ENCODE assay signal across 12 cellular contexts in genomic region chr20:36506253-36506652, GRCh38.
DNase-seq lines count a peak whose midpoint lies in the region; ATAC-seq and TF ChIP-seq lines count a peak whose summit lies in the region.
"Had no signal": no experiment of that assay in that cellular context is flagged by ENCODE, and none has a peak within 500 bp of the region (broad histone marks: within the 10 kb centered on the region; RNA-seq: fewer than 3 reads in every experiment).

No MANE protein-coding gene starts in this region.

- H4K20me1 ChIP-seq in DOHH2 (ENCODE audit: control insufficient read depth, insufficient read depth, low read depth, low read length) = peaks cover 3% of the 10 kb centered on the region; the same call in 1 of the 2 replicates

- peaks cover 0 to 5% of the 10 kb centered on the region in 2 donors for H3K4me1 Mint-ChIP-seq in effector memory CD8-positive, alpha-beta T cell (ENCODE audit: low read depth in 2 of 2)

- no peaks in the 10 kb centered on the region for H3K27me3 ChIP-seq in DOHH2 (ENCODE audit: control insufficient read depth, low read length)
- H3K27me3 ChIP-seq: esophagus squamous epithelium had no signal

- H3K4me1 ChIP-seq in DOHH2 (ENCODE audit: control insufficient read depth, low read length) = no peaks in the 10 kb centered on the region

- no peaks in the 10 kb centered on the region for H3K9me3 ChIP-seq in DOHH2 (ENCODE audit: control insufficient read depth, insufficient read depth, low read length)
- H3K9me3 ChIP-seq: esophagus squamous epithelium had no signal

- H3K4me3 Mint-ChIP-seq in effector memory CD8-positive, alpha-beta T cell = no peak overlapping the region
- H3K4me3 Mint-ChIP-seq: activated T-cell treated with anti-CD3 and anti-CD28 coated beads, Interleukin-2, amount 50 U/mL, for 4 hours had no signal

- H3K4me2 ChIP-seq in DOHH2 (ENCODE audit: low read length) = no peak overlapping the region

- H3K27ac ChIP-seq in DOHH2 (ENCODE audit: low read depth, low read length) = no peak overlapping the region
- H3K27ac ChIP-seq: esophagus squamous epithelium had no signal

- ATAC-seq in effector memory CD8-positive, alpha-beta T cell (replicated peaks) = peak; percentile 41
- ATAC-seq in GM21576 (IDR thresholded peaks at IDR 0.05; ENCODE audit: unreplicated experiment) = no peak
- no peak for ATAC-seq in GM21529 (IDR thresholded peaks at IDR 0.05; ENCODE audit: unreplicated experiment)

- no peak overlapping the region for H3K4me3 ChIP-seq in DOHH2 (ENCODE audit: low read length)
- H3K4me3 ChIP-seq: esophagus squamous epithelium had no signal

- H3K27me3 Mint-ChIP-seq in effector memory CD8-positive, alpha-beta T cell = no peaks in the 10 kb centered on the region

- H3F3A ChIP-seq in DOHH2 (ENCODE audit: control insufficient read depth, insufficient read depth) = peaks cover 6% of the 10 kb centered on the region; the same call in 1 of the 2 replicates

- H3K27ac Mint-ChIP-seq in effector memory CD8-positive, alpha-beta T cell = no peak overlapping the region

- H3K79me2 ChIP-seq in DOHH2 (ENCODE audit: control insufficient read depth, low read length) = no peaks in the 10 kb centered on the region

- peak; percentile 54 for DNase-seq in 8988T
- DNase-seq in NCI-H2171 treated with DMSO at 0.1 percent for 48 hours (lab: John Stamatoyannopoulos, UW) = peak; percentile 80
- no peak for DNase-seq in effector memory CD8-positive, alpha-beta T cell
- DNase-seq in activated gamma-delta T cell treated with Interleukin-2 at 50 U/mL for 16 hours = no peak
- no peak for DNase-seq in activated CD4-positive, CD25-positive, alpha-beta regulatory T cell (lab: John Stamatoyannopoulos, UW)
- DNase-seq: activated T-cell treated with anti-CD3 and anti-CD28 coated beads, Interleukin-2, amount 50 U/mL, for 4 hours; esophagus squamous epithelium; NCI-H774; occipital lobe had no signal

- peak; percentile 50 for TF ChIP-seq CTCF in DOHH2 (IDR thresholded peaks at IDR 0.05; ENCODE audit: low read depth, low read length, poor library complexity, severe bottlenecking)

- peaks cover 12% of the 10 kb centered on the region for H3K36me3 ChIP-seq in DOHH2 (ENCODE audit: control insufficient read depth, low read length)

- H3K9me2 ChIP-seq in DOHH2 (replicated peaks; ENCODE audit: control insufficient read depth, low read length) = no peaks in the 10 kb centered on the region

- peaks cover 38% of the 10 kb centered on the region for H3K36me3 Mint-ChIP-seq in effector memory CD8-positive, alpha-beta T cell (ENCODE audit: insufficient read depth)

- H3K9me3 Mint-ChIP-seq in effector memory CD8-positive, alpha-beta T cell = no peaks in the 10 kb centered on the region
- H3K9me3 Mint-ChIP-seq: activated T-cell treated with anti-CD3 and anti-CD28 coated beads, Interleukin-2, amount 50 U/mL, for 4 hours had no signal

Comparison
In these comparisons a context has a peak if more than half of its experiments do, and no peak if none do; other contexts are left out.
1. DNase-seq: peak in 8988T (single experiment) and NCI-H2171 treated with DMSO at 0.1 percent for 48 hours (single experiment); none in effector memory CD8-positive, alpha-beta T cell (0 of 3), activated gamma-delta T cell treated with Interleukin-2 at 50 U/mL for 16 hours (single experiment) and activated CD4-positive, CD25-positive, alpha-beta regulatory T cell (0 of 4).